In genomic region chr13:25943666-25944065, GRCh38 we compare ENCODE assay signal across 15 cellular contexts.
DNase-seq lines count a peak whose midpoint lies in the region; ATAC-seq, FAIRE-seq and TF ChIP-seq lines count a peak whose summit lies in the region.
"Had no signal": no experiment of that assay in that cellular context is flagged by ENCODE, and none has a peak within 500 bp of the region (broad histone marks: within the 10 kb centered on the region; RNA-seq: fewer than 3 reads in every experiment).

No MANE protein-coding gene starts in this region.

- no peak for TF ChIP-seq EP300 in K562 (IDR thresholded peaks at IDR 0.05; ENCODE audit: low read length)

- no peak for TF ChIP-seq POLR2A in K562 (conservative IDR thresholded peaks at IDR 0.05)

- no peaks in the 10 kb centered on the region for H3K9me3 ChIP-seq in K562 (replicated peaks; ENCODE audit: control insufficient read depth, insufficient read depth, low read depth, low read length)

- in situ Hi-C loops in K562 (cut with MboI) = no loop called here

- no peak for TF ChIP-seq CTCF in AG09309 (IDR thresholded peaks at IDR 0.05; ENCODE audit: control insufficient read depth, insufficient read depth, low read depth, low read length, missing control alignments)
- no peak for TF ChIP-seq CTCF in K562 (IDR thresholded peaks at IDR 0.05 in 2 of 3, conservative IDR thresholded peaks at IDR 0.05 in 1 of 3; ENCODE audit: insufficient read depth in 2 of 3, low read depth in 1 of 3, low read length in 3 of 3)

- no peak overlapping the region for H3K27ac ChIP-seq in K562 (ENCODE audit: extremely low read depth, low read depth, low read length)
- H3K27ac ChIP-seq: parathyroid adenoma, RWPE1 had no signal

- no peaks in the 10 kb centered on the region for H3K79me2 ChIP-seq in K562 (ENCODE audit: control insufficient read depth, insufficient read depth, low read length)
- H3K79me2 ChIP-seq: parathyroid adenoma had no signal

- H3K27me3 ChIP-seq in K562 (ENCODE audit: control insufficient read depth in 2 of 2, insufficient read depth in 2 of 2, low read length in 2 of 2) = peaks cover 0 to 21% of the 10 kb centered on the region in 2 experiments; a peak in 2 of 5 replicates

- H3K36me3 ChIP-seq in K562 (ENCODE audit: control insufficient read depth, insufficient read depth, low read length) = no peaks in the 10 kb centered on the region

- POLR2A ChIA-PET in K562 (lab: Yijun Ruan, JAX) = no interaction called here

- H3K9ac ChIP-seq in K562 (ENCODE audit: insufficient read depth in 1 of 2, low read depth in 2 of 2, low read length in 2 of 2) = no peak overlapping the region
- H3K9ac ChIP-seq: parathyroid adenoma had no signal

- FAIRE-seq in K562 (lab: Jason Lieb, UNC) = no peak

- WGBS in K562 (ENCODE audit: insufficient coverage, low coverage, missing lambda C conversion rate) = 0% methylated on average over 6 of the region's 6 CpGs

- no peak for TF ChIP-seq RAD21 in K562 (CRISPR knock-in tag; conservative IDR thresholded peaks at IDR 0.05 in 1 of 2, IDR thresholded peaks at IDR 0.05 in 1 of 2)

- peak; percentile 1 for DNase-seq in AG09309 (ENCODE audit: low read depth)
- DNase-seq in LHCN-M2 (ENCODE audit: low read depth) = peak; percentile 66
- no peak for DNase-seq in K562 (ENCODE audit: extremely low read depth in 1 of 4, low spot score in 3 of 4)
- DNase-seq in kidney tubule cell (ENCODE audit: low spot score) = peak; percentile 76
- DNase-seq in stimulated activated CD4-positive, alpha-beta T cell treated with anti-CD3 and anti-CD28 coated beads, Interleukin-4, amount 100 ng/mL, for 24 hours = no peak
- no peak for DNase-seq in NCI-H524 (lab: John Stamatoyannopoulos, UW)
- DNase-seq: activated CD4-positive, CD25-positive, alpha-beta regulatory T cell treated with anti-CD3 and anti-CD28 coated beads, Interleukin-2, amount 50 U/mL, for 72 hours; amniotic stem cell; Calu3; NCI-H2029 treated with DMSO at 0.1 percent for 48 hours; T-helper 1 cell had no signal

- intact Hi-C loops in K562 (cut with micrococcal nuclease) = no loop called here

- ATAC-seq in K562 = no peak
- no peak for ATAC-seq in HG02885 (IDR thresholded peaks at IDR 0.05; ENCODE audit: poor library complexity, unreplicated experiment)
- no peak for ATAC-seq in GM19463 (IDR thresholded peaks at IDR 0.05; ENCODE audit: unreplicated experiment)

- H3K4me2 ChIP-seq in K562 (ENCODE audit: insufficient read depth, low read length) = no peak overlapping the region

- H4K20me1 ChIP-seq in K562 (replicated peaks; ENCODE audit: control insufficient read depth, insufficient read depth, low read length) = no peaks in the 10 kb centered on the region

- no peaks in the 10 kb centered on the region for H3K9me1 ChIP-seq in K562 (ENCODE audit: control insufficient read depth, insufficient read depth, low read length)

- H3K4me1 ChIP-seq in K562 (replicated peaks in 1 of 2; ENCODE audit: control insufficient read depth in 2 of 2, insufficient read depth in 2 of 2, low read length in 2 of 2) = no peaks in the 10 kb centered on the region
- H3K4me1 ChIP-seq: parathyroid adenoma had no signal

- CTCF ChIA-PET in K562 (lab: Yijun Ruan, JAX; ENCODE audit: low intra/inter-chr PET ratio) = no interaction called here

- H2AFZ ChIP-seq in K562 (ENCODE audit: low read depth, low read length) = no peak overlapping the region
- H2AFZ ChIP-seq: parathyroid adenoma had no signal

- no TSS peak for BruUV-seq in K562 (replicated peaks; lab: Mats Ljungman, UMichigan)

- H3K4me3 ChIP-seq in AG09309 (ENCODE audit: control insufficient read depth, low read depth, low read length) (no peak overlapping the region), K562 (no peak overlapping the region)

TF ChIP-seq in K562, 482 proteins besides CTCF, POLR2A, EP300 and RAD21:
- TF ChIP-seq CEBPG (CRISPR knock-in tag; IDR thresholded peaks at IDR 0.05) (no peak), CEBPG (tag; conservative IDR thresholded peaks at IDR 0.05 in 1 of 2, IDR thresholded peaks at IDR 0.05 in 1 of 2) (peak in 1 of 2 experiments; percentile 40; a peak in 1 of 4 replicates), POLR2AphosphoS2 (IDR thresholded peaks at IDR 0.05; ENCODE audit: low read length) (no peak), CEBPB (tag; IDR thresholded peaks at IDR 0.05) (peak; percentile 55), ZBTB40 (IDR thresholded peaks at IDR 0.05) (no peak), ZBTB40 (CRISPR knock-in tag; IDR thresholded peaks at IDR 0.05) (no peak), CSDE1 (IDR thresholded peaks at IDR 0.05) (no peak), CEBPZ (IDR thresholded peaks at IDR 0.05; ENCODE audit: borderline replicate concordance, low read depth, low read length) (no peak)
TF ChIP-seq in K562: peak in this region for 2.

Comparison
In these comparisons a context has a peak if more than half of its experiments do, and no peak if none do; other contexts are left out.
1. DNase-seq: peak in AG09309 (single experiment), LHCN-M2 (single experiment) and kidney tubule cell (single experiment); none in K562 (0 of 4), stimulated activated CD4-positive, alpha-beta T cell treated with anti-CD3 and anti-CD28 coated beads, Interleukin-4, amount 100 ng/mL, for 24 hours (single experiment) and NCI-H524 (0 of 2).